Comparison of ENCODE assay signal across 12 cellular contexts in genomic region chr2:216664593-216665034, GRCh38. TPM values are rescaled to one million over a fixed set of nuclear protein-coding genes. Genes with fewer than 3 reads are reported as not detected.
DNase-seq lines count a peak whose midpoint lies in the region; ATAC-seq and TF ChIP-seq lines count a peak whose summit lies in the region.
"Had no signal": no experiment of that assay in that cellular context is flagged by ENCODE, and none has a peak within 500 bp of the region (broad histone marks: within the 10 kb centered on the region; RNA-seq: fewer than 3 reads in every experiment).

No MANE protein-coding gene starts in this region.

- peak overlapping the region; percentile 22; the same call in 1 of the 2 replicates for H3K27ac ChIP-seq in PC-9

- H3K4me3 ChIP-seq in GM12875 (ENCODE audit: low read depth, low read length): no peak overlapping the region
- no peak overlapping the region for H3K4me3 ChIP-seq in PC-9
- H3K4me3 ChIP-seq in fibroblast of villous mesenchyme (ENCODE audit: low read depth, low read length): no peak overlapping the region

- TF ChIP-seq CTCF in GM12875 (IDR thresholded peaks at IDR 0.05; ENCODE audit: borderline replicate concordance, insufficient read depth, low read depth, low read length) (0 out of 2 replicates have a peak, but pooled peaks have one; percentile 10), PC-9 (conservative IDR thresholded peaks at IDR 0.05) (no peak; the same call in 1 of the 2 replicates), fibroblast of villous mesenchyme (IDR thresholded peaks at IDR 0.05; ENCODE audit: insufficient read depth, low read depth, low read length) (peak; percentile 37)

- H4K20me1 ChIP-seq in PC-9 (ENCODE audit: insufficient read depth): no peaks in the 10 kb centered on the region

- no peaks in the 10 kb centered on the region for H3K9me2 ChIP-seq in PC-9 (ENCODE audit: insufficient read depth)

- intact Hi-C loops in PC-9 (cut with micrococcal nuclease; ENCODE audit: unreplicated experiment): loop anchor here (2.0 to 5.0 kb wide), 2 partner anchors 28 to 82 kb away; no protein-coding TSS in a partner anchor

- H3F3A ChIP-seq in PC-9 (ENCODE audit: insufficient read depth, low read depth): peaks cover 10% of the 10 kb centered on the region; the same call in 1 of the 2 replicates

- H3K27me3 ChIP-seq in PC-9 (ENCODE audit: insufficient read depth, low read depth): no peaks in the 10 kb centered on the region

- no peaks in the 10 kb centered on the region for H3K79me2 ChIP-seq in PC-9 (ENCODE audit: low read depth)

- no peak overlapping the region for H2AFZ ChIP-seq in PC-9

- DNase-seq in A172 (ENCODE audit: low spot score): peak; percentile 48
- DNase-seq in PC-9: peak in 1 of 2 experiments; percentile 38
- DNase-seq in fibroblast of villous mesenchyme (ENCODE audit: low read depth): no peak
- DNase-seq in NCI-H526 treated with DMSO at 0.1 percent for 48 hours (lab: John Stamatoyannopoulos, UW): no peak
- DNase-seq in ecto neural progenitor cell (ENCODE audit: low spot score): no peak
- no peak for DNase-seq in activated naive CD4-positive, alpha-beta T cell (lab: John Stamatoyannopoulos, UW)
- DNase-seq: activated CD4-positive, alpha-beta T cell treated with anti-CD3 and anti-CD28 coated beads for 1 hour; midbrain; NCI-H146; stimulated activated CD4-positive, alpha-beta T cell treated with anti-CD3 and anti-CD28 coated beads, Interleukin-4, amount 100 ng/mL, for 1 hour had no signal

- H3K4me1 ChIP-seq in PC-9 (replicated peaks; ENCODE audit: insufficient read depth): peaks cover 25% of the 10 kb centered on the region

- no peaks in the 10 kb centered on the region for H3K9me3 ChIP-seq in PC-9 (ENCODE audit: insufficient read depth, low read depth)

- no peak for ATAC-seq in HG03196 (IDR thresholded peaks at IDR 0.05; ENCODE audit: unreplicated experiment)

- no peaks in the 10 kb centered on the region for H3K36me3 ChIP-seq in PC-9 (ENCODE audit: low read depth)

- CTCF ChIA-PET in PC-9 (lab: Charles Lee): interaction anchor here (0.6 to 2.2 kb wide), 4 partner anchors 28 to 146 kb away, joined by 3 to 20 read pairs (median 3); no protein-coding TSS in a partner anchor

- H3K4me2 ChIP-seq in PC-9: peak overlapping the region; percentile 55

- no TSS peak for BruUV-seq in PC-9 (replicated peaks; lab: Mats Ljungman, UMichigan)

- POLR2A ChIA-PET in PC-9 (lab: Charles Lee; ENCODE audit: unreplicated experiment): no interaction called here

RNA-seq across cellular contexts. Expression of gene IGFBP5, which starts 30.7 kb away (rescaled TPM):
- total RNA-seq in A172 (2014; rRNA removed; shearing (Covaris generic)): 4.2 and 4.4 TPM in 2 replicates
- 5.5 and 10.0 TPM in 2 replicates for total RNA-seq in PC-9 (2021)
- 644 and 754 TPM in 2 replicates for total RNA-seq in fibroblast of villous mesenchyme

RNA-seq across cellular contexts. Expression of gene IGFBP2, which starts 31.4 kb away (rescaled TPM):
- 42.8 and 56.6 TPM in 2 replicates for total RNA-seq in A172 (2014; rRNA removed; shearing (Covaris generic))
- total RNA-seq in PC-9 (2021): 106 and 133 TPM in 2 replicates
- 15.5 and 18.4 TPM in 2 replicates for total RNA-seq in fibroblast of villous mesenchyme

Comparison
In these comparisons a context has a peak if more than half of its experiments do, and no peak if none do; other contexts are left out.
1. RNA of gene IGFBP5, which starts 30.7 kb away (total RNA-seq): 644 to 754 TPM in fibroblast of villous mesenchyme; 5.5 to 10.0 TPM in PC-9 and 4.2 to 4.4 TPM in A172; every median in the first group is over 10 times any median in the second.